Comparison of ENCODE assay signal across 8 cellular contexts in the genomic region with DNA sequence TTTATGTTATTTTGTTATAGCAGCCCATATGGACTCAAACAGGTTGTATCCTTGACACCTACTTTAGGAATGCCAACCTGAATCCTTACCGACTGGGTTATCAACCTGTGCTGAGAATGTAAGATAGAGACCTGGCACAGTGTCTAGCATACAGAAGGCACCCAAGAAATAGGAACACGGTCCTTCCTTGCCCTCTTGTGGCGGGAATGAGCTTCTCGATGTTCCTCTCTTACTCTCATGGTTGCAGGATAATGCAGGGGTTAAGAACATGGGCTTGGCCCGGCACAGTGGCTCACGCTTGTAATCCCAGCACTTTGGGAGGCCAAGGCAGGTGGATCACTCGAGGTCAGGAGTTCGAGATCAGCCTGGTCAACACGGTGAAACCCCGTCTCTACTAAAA. TPM values are rescaled to one million over a fixed set of nuclear protein-coding genes. Genes with fewer than 3 reads are reported as not detected.
DNase-seq lines count a peak whose midpoint lies in the region; ATAC-seq, FAIRE-seq and TF ChIP-seq lines count a peak whose summit lies in the region.

No MANE protein-coding gene starts in this region.

- 65% methylated on average over 10 of the region's 10 CpGs for WGBS in esophagus muscularis mucosa
- WGBS in pancreas, 2 donors, result 30 to 33% methylated on average over 10 of the region's 10 CpGs
- WGBS in adrenal gland, 4 donors, result 73 to 83% (median 76%) methylated on average over 10 of the region's 10 CpGs

- DNase-seq in GM10266 (ENCODE audit: extremely low spot score), result no peak
- peak; percentile 60 for DNase-seq in NCI-H510A treated with DMSO at 0.1 percent for 48 hours (lab: John Stamatoyannopoulos, UW)
- no peak for DNase-seq in esophagus muscularis mucosa (ENCODE audit: extremely low spot score)
- peak in 3 of 6 donors; percentile 62 to 70 (median 63) for DNase-seq in pancreas
- no peak for DNase-seq in activated effector memory CD4-positive, alpha-beta T cell treated with Interleukin-2 at 50 U/mL for 16 hours
- no peak for DNase-seq in adrenal gland

- no peak for TF ChIP-seq EP300 in esophagus muscularis mucosa (IDR thresholded peaks at IDR 0.05)

- H3K9me3 ChIP-seq in esophagus muscularis mucosa (no peaks in the 10 kb centered on the region), pancreas (no peaks in the 10 kb centered on the region), adrenal gland (replicated peaks in 1 of 3) (no peaks in the 10 kb centered on the region)

- H3K4me1 ChIP-seq in esophagus muscularis mucosa, result peaks cover 0 to under 1% (median 0%) of the 10 kb centered on the region in 4 donors
- no peaks in the 10 kb centered on the region for H3K4me1 ChIP-seq in pancreas
- H3K4me1 ChIP-seq in adrenal gland (replicated peaks in 1 of 2), result no peaks in the 10 kb centered on the region

- ATAC-seq in pancreas, result peak; percentile 91 to 99 (median 94)
- ATAC-seq in GM19397 (IDR thresholded peaks at IDR 0.05; ENCODE audit: unreplicated experiment), result no peak
- ATAC-seq in HG03095 (IDR thresholded peaks at IDR 0.05; ENCODE audit: unreplicated experiment), result no peak

- no peak overlapping the region for H3K27ac ChIP-seq in esophagus muscularis mucosa (replicated peaks in 1 of 4)
- H3K27ac ChIP-seq in pancreas, result no peak overlapping the region
- no peak overlapping the region for H3K27ac ChIP-seq in adrenal gland

- H3K27me3 ChIP-seq in esophagus muscularis mucosa, result no peaks in the 10 kb centered on the region
- H3K27me3 ChIP-seq in pancreas, result no peaks in the 10 kb centered on the region
- H3K27me3 ChIP-seq in adrenal gland, result no peaks in the 10 kb centered on the region

- TF ChIP-seq POLR2A in esophagus muscularis mucosa (IDR thresholded peaks at IDR 0.05; ENCODE audit: low read depth), result no peak
- no peak for TF ChIP-seq POLR2A in adrenal gland (IDR thresholded peaks at IDR 0.05)

- H3K36me3 ChIP-seq in esophagus muscularis mucosa (peaks cover 14 to 83% (median 74%) of the 10 kb centered on the region in 4 donors), pancreas (peaks cover 0 to 5% (median 4%) of the 10 kb centered on the region in 3 donors), adrenal gland (replicated peaks in 1 of 2) (peaks cover 0 to 32% of the 10 kb centered on the region in 2 donors)

- H3K4me3 ChIP-seq in esophagus muscularis mucosa (no peak overlapping the region), pancreas (no peak overlapping the region), adrenal gland (no peak overlapping the region)

- no peak for FAIRE-seq in pancreas (lab: Jason Lieb, UNC)

- intact Hi-C loops in esophagus muscularis mucosa (cut with DNase I) (no loop called here), pancreas (cut with DNase I) (loop anchor here in 2 of 3 donors (5.0 to 10.0 kb wide), 2 partner anchors 65 to 67 kb away; no protein-coding TSS in a partner anchor), adrenal gland (cut with DNase I) (no loop called here)

- TF ChIP-seq CTCF in GM10266 (IDR thresholded peaks at IDR 0.05; ENCODE audit: control insufficient read depth, insufficient read depth, low read depth, missing control alignments) (peak; percentile 5), esophagus muscularis mucosa (IDR thresholded peaks at IDR 0.05) (peak in 2 of 3 experiments; percentile 5 to 19), pancreas (IDR thresholded peaks at IDR 0.05) (peak; percentile 22 to 46 (median 40)), adrenal gland (IDR thresholded peaks at IDR 0.05) (peak in 2 of 6 experiments; percentile 19 to 32)

RNA-seq across cellular contexts. Expression of a gene that starts 6.5 kb away (rescaled TPM):
- total RNA-seq in esophagus muscularis mucosa (10 to 100 TPM; 14.5 to 22.6 (median 18.5) TPM), pancreas (1 to 10 TPM; 5.1 to 7.9 (median 7.0) TPM), adrenal gland (10 to 100 TPM in 7 of 8 donors, 1 to 10 TPM in 1; 8.9 to 19.2 (median 13.4) TPM)
- polyA plus RNA-seq in pancreas (1 to 10 TPM; 4.5 to 6.7 TPM), adrenal gland (10 to 100 TPM; 10.9 to 14.6 (median 13.0) TPM)

RNA-seq across cellular contexts. Expression of a gene that starts 29.3 kb away (rescaled TPM):
- under 1 TPM; 0.26 to 0.75 (median 0.46) TPM for total RNA-seq in esophagus muscularis mucosa
- total RNA-seq in pancreas, result under 1 TPM; 0.16 to 0.50 (median 0.25) TPM
- under 1 TPM; 0.42 to 0.59 TPM for polyA plus RNA-seq in pancreas
- total RNA-seq in adrenal gland, result 1 to 10 TPM in 1 of 8 donors, under 1 TPM in 6, not detected in 1; 0.28 to 1.1 (median 0.47) TPM
- 1 to 10 TPM in 2 of 3 donors, under 1 TPM in 1; 0.99 to 1.9 (median 1.3) TPM for polyA plus RNA-seq in adrenal gland

RNA-seq across cellular contexts. Expression of a gene that starts 31.4 kb away (rescaled TPM):
- total RNA-seq in esophagus muscularis mucosa, result not detected
- 1 to 10 TPM; 4.9 to 9.1 (median 6.9) TPM for total RNA-seq in pancreas
- polyA plus RNA-seq in pancreas, result 10 to 100 TPM; 11.5 to 17.2 TPM
- total RNA-seq in adrenal gland, result under 1 TPM in 1 of 8 donors, not detected in 7; 0.08 TPM
- under 1 TPM in 1 of 3 donors, not detected in 2; 0.03 TPM for polyA plus RNA-seq in adrenal gland

Comparison
In these comparisons a context has a peak if more than half of its experiments do, and no peak if none do; other contexts are left out.
1. ATAC-seq: peak in pancreas (4 of 4); none in GM19397 (single experiment) and HG03095 (single experiment).
2. RNA of a gene that starts 31.4 kb away (total RNA-seq): 4.9 to 9.1 TPM in pancreas; not detected in esophagus muscularis mucosa and 0.08 TPM in adrenal gland; every median in the first group is over 4 times any median in the second.
3. intact Hi-C loops: an anchor here in pancreas (5.0 to 10.0 kb wide); none called in esophagus muscularis mucosa and adrenal gland.